35 cellular contexts compared by ENCODE assay signal in genomic region chr2:134515137-134515536, GRCh38.
"Had no signal": no experiment of that assay in that cellular context is flagged by ENCODE, and none has a peak within 500 bp of the region (broad histone marks: within the 10 kb centered on the region; RNA-seq: fewer than 3 reads in every experiment).

No MANE protein-coding gene starts in this region.

- H3K4me3 Mint-ChIP-seq: activated B cell treated with CpG ODN at 0.5 μM for 24 hours; activated CD4-positive, alpha-beta memory T cell treated with anti-CD3 and anti-CD28 coated beads, Interleukin-2, amount 10 ng/mL, durations not matched to agents 7 days and 5 days; activated CD4-positive, alpha-beta T cell treated with anti-CD3 and anti-CD28 coated beads for 36 hours; activated CD4-positive, alpha-beta T cell treated with anti-CD3 and anti-CD28 coated beads, Interleukin-2, amount 10 ng/mL, durations not matched to agents 7 days and 5 days; activated CD8-positive, alpha-beta memory T cell treated with anti-CD3 and anti-CD28 coated beads, Interleukin-2, amount 10 ng/mL, durations not matched to agents 7 days and 5 days; activated CD8-positive, alpha-beta T cell treated with anti-CD3 and anti-CD28 coated beads, Interleukin-2, amount 10 ng/mL, durations not matched to agents 7 days and 5 days; activated naive CD4-positive, alpha-beta T cell treated with anti-CD3 and anti-CD28 coated beads, Interleukin-2, amount 10 ng/mL, durations not matched to agents 7 days and 5 days; activated naive CD4-positive, alpha-beta T cell treated with anti-CD3 and anti-CD28 coated beads, Interleukin-2, amount 50 U/mL, for 24 hours; activated naive CD8-positive, alpha-beta T cell; activated naive CD8-positive, alpha-beta T cell treated with anti-CD3 and anti-CD28 coated beads, Interleukin-2, amount 10 ng/mL, durations not matched to agents 7 days and 5 days; activated naive CD8-positive, alpha-beta T cell treated with anti-CD3 and anti-CD28 coated beads, Interleukin-2, amount 50 U/mL, for 24 hours; activated T-cell treated with anti-CD3 and anti-CD28 coated beads, Interleukin-2, amount 50 U/mL, for 24 hours; T-helper 1 cell treated with Interleukin-12 subunit alpha and Interleukin-12 subunit beta and Interleukin-4 antibody, amounts not matched to agents 30 μg/mL and 1 μg/mL, for 36 hours; T-helper 2 cell treated with Interferon-gamma antibody and Interleukin-4, amounts not matched to agents 5 μg/mL and 100 μg/mL, for 36 hours had no signal

- H3K9me3 ChIP-seq: body of pancreas, breast epithelium had no signal

- H3K36me3 Mint-ChIP-seq: activated CD8-positive, alpha-beta memory T cell treated with anti-CD3 and anti-CD28 coated beads, Interleukin-2, amount 10 ng/mL, durations not matched to agents 7 days and 5 days; activated naive CD4-positive, alpha-beta T cell treated with anti-CD3 and anti-CD28 coated beads, Interleukin-2, amount 10 ng/mL, durations not matched to agents 7 days and 5 days; activated naive CD4-positive, alpha-beta T cell treated with anti-CD3 and anti-CD28 coated beads, Interleukin-2, amount 50 U/mL, for 24 hours; activated naive CD8-positive, alpha-beta T cell; activated naive CD8-positive, alpha-beta T cell treated with anti-CD3 and anti-CD28 coated beads, Interleukin-2, amount 10 ng/mL, durations not matched to agents 7 days and 5 days had no signal

- H3K4me1 ChIP-seq: body of pancreas, breast epithelium had no signal

- ATAC-seq: activated CD4-positive, alpha-beta T cell treated with anti-CD3 and anti-CD28 coated beads for 36 hours; activated CD8-positive, alpha-beta memory T cell treated with anti-CD3 and anti-CD28 coated beads, Interleukin-2, amount 10 ng/mL, durations not matched to agents 7 days and 5 days; activated CD8-positive, alpha-beta T cell treated with anti-CD3 and anti-CD28 coated beads, Interleukin-2, amount 10 ng/mL, durations not matched to agents 7 days and 5 days; activated naive CD8-positive, alpha-beta T cell treated with anti-CD3 and anti-CD28 coated beads, Interleukin-2, amount 50 U/mL, for 24 hours; body of pancreas had no signal

- H3K9me3 Mint-ChIP-seq: activated B cell treated with CpG ODN at 0.5 μM for 24 hours; activated CD4-positive, alpha-beta memory T cell treated with anti-CD3 and anti-CD28 coated beads, Interleukin-2, amount 10 ng/mL, durations not matched to agents 7 days and 5 days; activated CD4-positive, alpha-beta T cell treated with anti-CD3 and anti-CD28 coated beads, Interleukin-2, amount 10 ng/mL, durations not matched to agents 7 days and 5 days; activated naive CD4-positive, alpha-beta T cell treated with anti-CD3 and anti-CD28 coated beads, Interleukin-2, amount 10 ng/mL, durations not matched to agents 7 days and 5 days; activated naive CD4-positive, alpha-beta T cell treated with anti-CD3 and anti-CD28 coated beads, Interleukin-2, amount 50 U/mL, for 24 hours; activated naive CD8-positive, alpha-beta T cell treated with anti-CD3 and anti-CD28 coated beads, Interleukin-2, amount 10 ng/mL, durations not matched to agents 7 days and 5 days; activated naive CD8-positive, alpha-beta T cell treated with anti-CD3 and anti-CD28 coated beads, Interleukin-2, amount 50 U/mL, for 24 hours; activated T-cell treated with anti-CD3 and anti-CD28 coated beads, Interleukin-2, amount 50 U/mL, for 24 hours; activated T-helper 2 cell treated with anti-CD3 and anti-CD28 coated beads, Interferon-gamma antibody, Interleukin-2, Interleukin-4, amounts not matched to agents 10 μg/mL and 5 μg/mL and 100 μg/mL, durations not matched to agents 14 hours and 24 hours and 36 hours; T-helper 1 cell treated with Interleukin-12 subunit alpha and Interleukin-12 subunit beta and Interleukin-4 antibody, amounts not matched to agents 30 μg/mL and 1 μg/mL, for 36 hours; T-helper 2 cell treated with Interferon-gamma antibody and Interleukin-4, amounts not matched to agents 5 μg/mL and 100 μg/mL, for 36 hours had no signal

- DNase-seq: activated B cell treated with CpG ODN at 0.5 μM for 24 hours; activated CD4-positive, alpha-beta memory T cell treated with anti-CD3 and anti-CD28 coated beads, Interleukin-2, amount 10 ng/mL, durations not matched to agents 7 days and 5 days; activated CD4-positive, alpha-beta T cell treated with anti-CD3 and anti-CD28 coated beads for 1 hour; activated CD4-positive, alpha-beta T cell treated with anti-CD3 and anti-CD28 coated beads for 36 hours; activated CD4-positive, alpha-beta T cell treated with anti-CD3 and anti-CD28 coated beads for 48 hours; activated CD4-positive, alpha-beta T cell treated with anti-CD3 and anti-CD28 coated beads, Interleukin-2, amount 10 ng/mL, durations not matched to agents 7 days and 5 days; activated CD4-positive, alpha-beta T cell treated with anti-CD3 and anti-CD28 coated beads, Interleukin-2, amount 50 U/mL, for 48 hours; activated CD8-positive, alpha-beta memory T cell treated with anti-CD3 and anti-CD28 coated beads for 24 hours; activated CD8-positive, alpha-beta memory T cell treated with anti-CD3 and anti-CD28 coated beads, Interleukin-2, amount 10 ng/mL, durations not matched to agents 7 days and 5 days; activated CD8-positive, alpha-beta memory T cell treated with anti-CD3 and anti-CD28 coated beads, Interleukin-2, amount 50 U/mL, for 48 hours; activated CD8-positive, alpha-beta T cell treated with anti-CD3 and anti-CD28 coated beads, Interleukin-2, amount 10 ng/mL, durations not matched to agents 7 days and 5 days; activated effector memory CD4-positive, alpha-beta T cell treated with Interleukin-2 at 50 U/mL for 16 hours; activated gamma-delta T cell; activated naive CD4-positive, alpha-beta T cell treated with anti-CD3 and anti-CD28 coated beads, Interleukin-2, amount 10 ng/mL, durations not matched to agents 7 days and 5 days; activated naive CD4-positive, alpha-beta T cell treated with Interleukin-2 at 50 U/mL for 16 hours; activated naive CD8-positive, alpha-beta T cell treated with anti-CD3 and anti-CD28 coated beads, Interleukin-2, amount 10 ng/mL, durations not matched to agents 7 days and 5 days; activated naive CD8-positive, alpha-beta T cell treated with anti-CD3 and anti-CD28 coated beads, Interleukin-2, amount 50 U/mL, for 24 hours; activated T-cell treated with anti-CD3 and anti-CD28 coated beads, Interleukin-2, amount 50 U/mL, for 24 hours; activated T-cell treated with anti-CD3 and anti-CD28 coated beads, Interleukin-2, amount 50 U/mL, for 48 hours; amniotic stem cell; aorta; body of pancreas; brain microvascular endothelial cell; central memory CD4-positive, alpha-beta T cell; T-helper 2 cell; T-helper 9 cell had no signal

- H3K27me3 ChIP-seq: body of pancreas, brain microvascular endothelial cell, breast epithelium had no signal

- H3K27ac ChIP-seq: body of pancreas, brain microvascular endothelial cell, breast epithelium, VCaP had no signal

- H3K36me3 ChIP-seq: brain microvascular endothelial cell, breast epithelium had no signal

- FAIRE-seq: astrocyte, TTC549 had no signal

- H3K4me1 Mint-ChIP-seq: activated B cell treated with CpG ODN at 0.5 μM for 24 hours; activated CD4-positive, alpha-beta memory T cell treated with anti-CD3 and anti-CD28 coated beads, Interleukin-2, amount 10 ng/mL, durations not matched to agents 7 days and 5 days; activated CD4-positive, alpha-beta T cell treated with anti-CD3 and anti-CD28 coated beads for 36 hours; activated CD4-positive, alpha-beta T cell treated with anti-CD3 and anti-CD28 coated beads, Interleukin-2, amount 10 ng/mL, durations not matched to agents 7 days and 5 days; activated CD8-positive, alpha-beta memory T cell treated with anti-CD3 and anti-CD28 coated beads, Interleukin-2, amount 10 ng/mL, durations not matched to agents 7 days and 5 days; activated naive CD4-positive, alpha-beta T cell treated with anti-CD3 and anti-CD28 coated beads, Interleukin-2, amount 10 ng/mL, durations not matched to agents 7 days and 5 days; activated naive CD4-positive, alpha-beta T cell treated with anti-CD3 and anti-CD28 coated beads, Interleukin-2, amount 50 U/mL, for 24 hours; activated naive CD8-positive, alpha-beta T cell treated with anti-CD3 and anti-CD28 coated beads, Interleukin-2, amount 10 ng/mL, durations not matched to agents 7 days and 5 days; activated naive CD8-positive, alpha-beta T cell treated with anti-CD3 and anti-CD28 coated beads, Interleukin-2, amount 50 U/mL, for 24 hours had no signal

- H3K27me3 Mint-ChIP-seq: activated B cell treated with CpG ODN at 0.5 μM for 24 hours; activated CD4-positive, alpha-beta T cell treated with anti-CD3 and anti-CD28 coated beads for 36 hours; activated naive CD4-positive, alpha-beta T cell treated with anti-CD3 and anti-CD28 coated beads, Interleukin-2, amount 50 U/mL, for 24 hours; activated naive CD8-positive, alpha-beta T cell; activated naive CD8-positive, alpha-beta T cell treated with anti-CD3 and anti-CD28 coated beads, Interleukin-2, amount 50 U/mL, for 24 hours had no signal

- H3K4me3 ChIP-seq: body of pancreas, breast epithelium had no signal

- H3K27ac Mint-ChIP-seq: activated B cell treated with CpG ODN at 0.5 μM for 24 hours; activated CD4-positive, alpha-beta memory T cell treated with anti-CD3 and anti-CD28 coated beads, Interleukin-2, amount 10 ng/mL, durations not matched to agents 7 days and 5 days; activated CD4-positive, alpha-beta T cell treated with anti-CD3 and anti-CD28 coated beads for 36 hours; activated CD4-positive, alpha-beta T cell treated with anti-CD3 and anti-CD28 coated beads, Interleukin-2, amount 10 ng/mL, durations not matched to agents 7 days and 5 days; activated CD8-positive, alpha-beta memory T cell treated with anti-CD3 and anti-CD28 coated beads, Interleukin-2, amount 10 ng/mL, durations not matched to agents 7 days and 5 days; activated CD8-positive, alpha-beta T cell treated with anti-CD3 and anti-CD28 coated beads, Interleukin-2, amount 10 ng/mL, durations not matched to agents 7 days and 5 days; activated naive CD4-positive, alpha-beta T cell treated with anti-CD3 and anti-CD28 coated beads, Interleukin-2, amount 10 ng/mL, durations not matched to agents 7 days and 5 days; activated naive CD4-positive, alpha-beta T cell treated with anti-CD3 and anti-CD28 coated beads, Interleukin-2, amount 50 U/mL, for 24 hours; activated naive CD8-positive, alpha-beta T cell; activated naive CD8-positive, alpha-beta T cell treated with anti-CD3 and anti-CD28 coated beads, Interleukin-2, amount 10 ng/mL, durations not matched to agents 7 days and 5 days; activated naive CD8-positive, alpha-beta T cell treated with anti-CD3 and anti-CD28 coated beads, Interleukin-2, amount 50 U/mL, for 24 hours; activated T-cell treated with anti-CD3 and anti-CD28 coated beads, Interleukin-2, amount 50 U/mL, for 24 hours; activated T-helper 2 cell treated with anti-CD3 and anti-CD28 coated beads, Interferon-gamma antibody, Interleukin-2, Interleukin-4, amounts not matched to agents 10 μg/mL and 5 μg/mL and 100 μg/mL, durations not matched to agents 14 hours and 24 hours and 36 hours; T-helper 1 cell treated with Interleukin-12 subunit alpha and Interleukin-12 subunit beta and Interleukin-4 antibody, amounts not matched to agents 30 μg/mL and 1 μg/mL, for 36 hours; T-helper 2 cell treated with Interferon-gamma antibody and Interleukin-4, amounts not matched to agents 5 μg/mL and 100 μg/mL, for 36 hours had no signal
